Comparison of ENCODE assay signal across 9 cellular contexts in the genomic region with DNA sequence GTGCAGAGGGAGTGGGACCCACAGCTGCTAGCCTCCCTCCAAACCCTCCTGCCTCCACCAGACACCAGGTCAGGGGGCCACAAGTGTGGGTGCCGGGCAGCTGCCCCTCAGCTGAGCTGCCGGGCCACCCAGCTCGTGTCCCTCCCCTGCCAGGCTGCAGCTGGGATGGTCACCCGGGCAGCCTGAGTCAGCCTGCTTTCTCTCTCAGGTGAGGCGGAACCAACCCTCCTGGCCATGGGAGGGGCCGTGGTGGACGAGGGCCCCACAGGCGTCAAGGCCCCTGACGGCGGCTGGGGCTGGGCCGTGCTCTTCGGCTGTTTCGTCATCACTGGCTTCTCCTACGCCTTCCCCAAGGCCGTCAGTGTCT. TPM values are rescaled to one million over a fixed set of nuclear protein-coding genes. Genes with fewer than 3 reads are reported as not detected.
DNase-seq lines count a peak whose midpoint lies in the region; ATAC-seq and TF ChIP-seq lines count a peak whose summit lies in the region.
"Had no signal": no experiment of that assay in that cellular context is flagged by ENCODE, and none has a peak within 500 bp of the region (broad histone marks: within the 10 kb centered on the region; RNA-seq: fewer than 3 reads in every experiment).

No MANE protein-coding gene starts in this region.

- H3K9ac ChIP-seq in endocrine pancreas (ENCODE audit: control insufficient read depth, insufficient read depth, low read length), result peak overlapping the region; percentile 54

- TF ChIP-seq EP300 in Ishikawa (IDR thresholded peaks at IDR 0.05; ENCODE audit: borderline replicate concordance), result no peak

- no peak for TF ChIP-seq RAD21 in Ishikawa (IDR thresholded peaks at IDR 0.05; ENCODE audit: low read depth)

- H3K9me3 ChIP-seq in CD4-positive, alpha-beta memory T cell (ENCODE audit: control insufficient read depth in 1 of 2, low read length in 2 of 2), result no peaks in the 10 kb centered on the region
- H3K9me3 ChIP-seq in endocrine pancreas (ENCODE audit: control insufficient read depth, low read length), result no peaks in the 10 kb centered on the region
- H3K9me3 ChIP-seq in gastrocnemius medialis, result no peaks in the 10 kb centered on the region
- H3K9me3 ChIP-seq in tibial artery, result no peaks in the 10 kb centered on the region

- peak in 1 of 5 donors; percentile 16 for DNase-seq in CD4-positive, alpha-beta memory T cell
- DNase-seq in gastrocnemius medialis (no peak), tibial artery (no peak), cerebellar cortex (ENCODE audit: low spot score) (no peak), GM13977 (ENCODE audit: low spot score) (no peak)

- H3K4me1 ChIP-seq in CD4-positive, alpha-beta memory T cell (ENCODE audit: insufficient read depth, low read length), result peaks cover 61% of the 10 kb centered on the region
- H3K4me1 ChIP-seq in endocrine pancreas (ENCODE audit: control insufficient read depth, insufficient read depth, low read length), result no peaks in the 10 kb centered on the region
- H3K4me1 ChIP-seq in gastrocnemius medialis, result peaks cover 75 to 89% of the 10 kb centered on the region in 2 donors
- H3K4me1 ChIP-seq in tibial artery, result peaks cover 5 to 79% (median 69%) of the 10 kb centered on the region in 4 donors

- peaks cover 10 to 52% (median 34%) of the 10 kb centered on the region in 4 donors for H3K4me1 Mint-ChIP-seq in CD4-positive, alpha-beta memory T cell

- no peak overlapping the region for H3K4me3 ChIP-seq in CD4-positive, alpha-beta memory T cell (ENCODE audit: low read length in 2 of 2)
- H3K4me3 ChIP-seq in endocrine pancreas (ENCODE audit: control insufficient read depth, insufficient read depth, low read length) (no peak overlapping the region), gastrocnemius medialis (peak overlapping the region; percentile 25 to 58 (median 36)), tibial artery (no peak overlapping the region)

- H3K27ac ChIP-seq in CD4-positive, alpha-beta memory T cell (ENCODE audit: low read depth, low read length), result peak overlapping the region; percentile 15
- H3K27ac ChIP-seq in gastrocnemius medialis, result peak overlapping the region; percentile 90 to 98 (median 93)
- peak overlapping the region in 1 of 2 donors; percentile 89 for H3K27ac ChIP-seq in tibial artery

- CTCF ChIA-PET in CD4-positive, alpha-beta memory T cell (lab: Charles Lee; ENCODE audit: partially characterized antibody), result interaction anchor here (0.7 to 4.2 kb wide), 21 partner anchors 9 to 207 kb away, joined by 3 to 57 read pairs (median 5); partner anchors contain the start of genes CD7, HEXD and SECTM1

- in situ Hi-C loops in gastrocnemius medialis (cut with MboI; ENCODE audit: low sequenced_read_pairs in 4 of 4), result no loop called here
- in situ Hi-C loops in GM13977 (cut with MboI; ENCODE audit: low pct_unique_long_range_greater_than_20kb, low sequenced_read_pairs, unreplicated experiment), result no loop called here

- peak overlapping the region in 4 of 7 donors; percentile 41 to 67 (median 56) for H3K27ac Mint-ChIP-seq in CD4-positive, alpha-beta memory T cell
- H3K27ac Mint-ChIP-seq: activated naive CD8-positive, alpha-beta T cell treated with anti-CD3 and anti-CD28 coated beads, Interleukin-2, amount 50 U/mL, for 24 hours had no signal

- TF ChIP-seq POLR2A in gastrocnemius medialis (IDR thresholded peaks at IDR 0.05), result peak; percentile 58 to 86

- no peak overlapping the region for H3K4me3 Mint-ChIP-seq in CD4-positive, alpha-beta memory T cell
- H3K4me3 Mint-ChIP-seq: activated naive CD8-positive, alpha-beta T cell treated with anti-CD3 and anti-CD28 coated beads, Interleukin-2, amount 50 U/mL, for 24 hours had no signal

- peak; percentile 11 to 21 for ATAC-seq in gastrocnemius medialis
- no peak for ATAC-seq in HG03196 (IDR thresholded peaks at IDR 0.05; ENCODE audit: unreplicated experiment)

- TF ChIP-seq CTCF in gastrocnemius medialis (IDR thresholded peaks at IDR 0.05 in 4 of 5, conservative IDR thresholded peaks at IDR 0.05 in 1 of 5) (no peak), tibial artery (IDR thresholded peaks at IDR 0.05) (no peak), GM13977 (IDR thresholded peaks at IDR 0.05; ENCODE audit: extremely low read depth, insufficient read depth, missing control alignments) (no peak)

- peaks cover 0 to 3% (median 0%) of the 10 kb centered on the region in 8 donors for H3K9me3 Mint-ChIP-seq in CD4-positive, alpha-beta memory T cell
- H3K9me3 Mint-ChIP-seq: activated naive CD8-positive, alpha-beta T cell treated with anti-CD3 and anti-CD28 coated beads, Interleukin-2, amount 50 U/mL, for 24 hours had no signal

- H3K36me3 ChIP-seq in CD4-positive, alpha-beta memory T cell (ENCODE audit: insufficient read depth, low read length), result no peaks in the 10 kb centered on the region
- H3K36me3 ChIP-seq in endocrine pancreas (ENCODE audit: control insufficient read depth, insufficient read depth, low read length) (no peaks in the 10 kb centered on the region), gastrocnemius medialis (peaks cover 0 to 15% of the 10 kb centered on the region in 2 donors), tibial artery (peaks cover 0 to 20% (median 0%) of the 10 kb centered on the region in 3 donors)

- intact Hi-C loops in CD4-positive, alpha-beta memory T cell (cut with micrococcal nuclease), result loop anchor here (1.0 to 10.0 kb wide), 3 partner anchors 86 to 201 kb away; partner anchors contain the start of genes DCXR and RAC3
- intact Hi-C loops in gastrocnemius medialis (cut with DNase I; ENCODE audit: low total_unique reads), result loop anchor here (1.0 to 5.0 kb wide), 3 partner anchors 62 to 198 kb away; partner anchors contain the start of gene DCXR
- intact Hi-C loops in tibial artery (cut with DNase I; ENCODE audit: low total_unique reads), result no loop called here

- no peaks in the 10 kb centered on the region for H3K27me3 Mint-ChIP-seq in CD4-positive, alpha-beta memory T cell
- H3K27me3 Mint-ChIP-seq: activated naive CD8-positive, alpha-beta T cell treated with anti-CD3 and anti-CD28 coated beads, Interleukin-2, amount 50 U/mL, for 24 hours had no signal

- peaks cover 0 to 12% of the 10 kb centered on the region in 2 donors for H3K36me3 Mint-ChIP-seq in CD4-positive, alpha-beta memory T cell

- POLR2A ChIA-PET in CD4-positive, alpha-beta memory T cell (lab: Charles Lee; ENCODE audit: partially characterized antibody), result interaction anchor here (0.6 to 6.5 kb wide), 11 partner anchors 20 to 98 kb away, joined by 3 to 47 read pairs (median 7); partner anchors contain the start of genes CD7, CSNK1D and SECTM1

- no peaks in the 10 kb centered on the region for H3K27me3 ChIP-seq in CD4-positive, alpha-beta memory T cell (ENCODE audit: insufficient read depth, low read length)
- H3K27me3 ChIP-seq in endocrine pancreas (ENCODE audit: control insufficient read depth, insufficient read depth, low read length) (no peaks in the 10 kb centered on the region), gastrocnemius medialis (no peaks in the 10 kb centered on the region), tibial artery (no peaks in the 10 kb centered on the region)

TF ChIP-seq in Ishikawa, 13 proteins besides CTCF, POLR2A, EP300 and RAD21:
- no peak for TF ChIP-seq TCF12 (IDR thresholded peaks at IDR 0.05; ENCODE audit: low read depth)
- TF ChIP-seq, protein P1, sequence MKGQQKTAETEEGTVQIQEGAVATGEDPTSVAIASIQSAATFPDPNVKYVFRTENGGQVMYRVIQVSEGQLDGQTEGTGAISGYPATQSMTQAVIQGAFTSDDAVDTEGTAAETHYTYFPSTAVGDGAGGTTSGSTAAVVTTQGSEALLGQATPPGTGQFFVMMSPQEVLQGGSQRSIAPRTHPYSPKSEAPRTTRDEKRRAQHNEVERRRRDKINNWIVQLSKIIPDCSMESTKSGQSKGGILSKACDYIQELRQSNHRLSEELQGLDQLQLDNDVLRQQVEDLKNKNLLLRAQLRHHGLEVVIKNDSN (IDR thresholded peaks at IDR 0.05), result peak; percentile 1; the same call in 1 of the 2 replicates
- TF ChIP-seq, protein P2, sequence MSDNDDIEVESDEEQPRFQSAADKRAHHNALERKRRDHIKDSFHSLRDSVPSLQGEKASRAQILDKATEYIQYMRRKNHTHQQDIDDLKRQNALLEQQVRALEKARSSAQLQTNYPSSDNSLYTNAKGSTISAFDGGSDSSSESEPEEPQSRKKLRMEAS (IDR thresholded peaks at IDR 0.05), result no peak
- no peak for TF ChIP-seq FOXM1 (IDR thresholded peaks at IDR 0.05; ENCODE audit: borderline replicate concordance, low read depth)
- no peak for TF ChIP-seq YY1 (IDR thresholded peaks at IDR 0.05; ENCODE audit: low read depth)
- peak; percentile 57; the same call in 1 of the 2 replicates for TF ChIP-seq CREB1 (IDR thresholded peaks at IDR 0.05; ENCODE audit: low read depth)
- 0 out of 2 replicates have a peak, but pooled peaks have one; percentile 48 for TF ChIP-seq CEBPB (IDR thresholded peaks at IDR 0.05)
- no peak for TF ChIP-seq NFIC (IDR thresholded peaks at IDR 0.05)
- TF ChIP-seq TAF1 (IDR thresholded peaks at IDR 0.05; ENCODE audit: low read depth), result no peak

RNA-seq across cellular contexts. Expression of gene SLC16A3, which starts 6.9 kb away (rescaled TPM):
- total RNA-seq in CD4-positive, alpha-beta memory T cell, result 10 to 100 TPM; 30.3 to 31.4 TPM
- 1 to 10 TPM; 1.4 to 5.6 TPM for polyA plus RNA-seq in CD4-positive, alpha-beta memory T cell
- 100 to 1,000 TPM in 2 of 4 donors, 10 to 100 TPM in 2; 46.0 to 173 (median 126) TPM for total RNA-seq in gastrocnemius medialis

RNA-seq across cellular contexts. Expression of gene CCDC57, which starts 23.1 kb away (rescaled TPM):
- total RNA-seq in CD4-positive, alpha-beta memory T cell, result 10 to 100 TPM; 80.5 to 88.7 TPM
- polyA plus RNA-seq in CD4-positive, alpha-beta memory T cell, result 10 to 100 TPM; 41.6 to 43.6 TPM
- 10 to 100 TPM in 1 of 4 donors, 1 to 10 TPM in 3; 3.7 to 11.3 (median 5.1) TPM for total RNA-seq in gastrocnemius medialis

RNA-seq across cellular contexts. Expression of gene CSNK1D, which starts 37.7 kb away (rescaled TPM):
- 100 to 1,000 TPM; 182 TPM for total RNA-seq in CD4-positive, alpha-beta memory T cell
- polyA plus RNA-seq in CD4-positive, alpha-beta memory T cell, result 10 to 100 TPM; 31.6 to 77.2 TPM
- 10 to 100 TPM; 34.0 to 55.2 (median 47.3) TPM for total RNA-seq in gastrocnemius medialis

Comparison
In these comparisons a context has a peak if more than half of its experiments do, and no peak if none do; other contexts are left out.
1. H3K4me3 ChIP-seq: peak in gastrocnemius medialis (4 of 4); none in CD4-positive, alpha-beta memory T cell (0 of 2), endocrine pancreas (single experiment) and tibial artery (0 of 2).
2. RNA of gene CCDC57, which starts 23.1 kb away (total RNA-seq): 80.5 to 88.7 TPM in CD4-positive, alpha-beta memory T cell; 3.7 to 11.3 TPM in gastrocnemius medialis; every median in the first group is over 4 times any median in the second.